Comparison of ENCODE assay signal across 1 cellular context in the genomic region with DNA sequence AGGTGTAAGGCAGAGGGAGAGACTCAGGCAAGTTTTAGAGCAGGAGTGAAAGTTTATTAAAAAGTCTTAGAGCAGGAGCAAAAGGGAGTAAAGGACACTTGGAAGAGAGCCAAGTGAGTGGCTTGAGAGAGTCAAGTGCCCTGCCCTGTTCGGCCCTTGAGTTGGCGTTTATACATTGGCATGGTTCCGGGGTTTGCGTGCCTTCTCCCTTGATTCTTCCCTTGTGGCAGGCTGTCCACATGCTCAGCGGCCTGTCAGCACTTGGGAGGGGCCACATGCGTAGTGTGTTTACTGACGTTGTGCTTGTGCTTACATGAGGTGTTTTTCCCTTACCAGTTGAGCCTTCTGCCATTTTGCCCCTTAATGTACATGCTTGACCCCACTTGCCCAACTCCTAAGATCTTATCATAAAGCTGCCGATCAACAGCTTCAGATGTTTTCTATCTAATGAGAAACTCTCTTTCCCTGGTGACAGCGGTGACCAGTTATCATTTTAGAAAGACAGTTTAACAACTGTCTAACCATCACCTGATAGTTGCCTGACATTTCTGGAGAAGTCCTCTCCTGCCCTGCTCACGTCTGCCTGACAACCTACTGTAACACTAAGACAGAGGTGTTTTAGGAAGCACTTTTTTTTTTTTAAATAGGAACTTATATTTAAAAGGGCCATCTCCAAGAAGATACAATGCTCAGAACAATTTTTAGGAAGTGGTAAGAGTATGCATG.
TF ChIP-seq lines count a peak whose summit lies in the region.

No MANE protein-coding gene starts in this region.

TF ChIP-seq in K562, 482 proteins besides CTCF, POLR2A, EP300 and RAD21:
- TF ChIP-seq CXXC5 (CRISPR knock-in tag; IDR thresholded peaks at IDR 0.05) (peak; percentile 37), HMBOX1 (IDR thresholded peaks at IDR 0.05) (peak; percentile 72), GATAD2A (IDR thresholded peaks at IDR 0.05) (no peak), DPF2 (IDR thresholded peaks at IDR 0.05) (0 out of 2 replicates have a peak, but pooled peaks have one; percentile 13), CEBPB (tag; IDR thresholded peaks at IDR 0.05) (0 out of 2 replicates have a peak, but pooled peaks have one; percentile 11), YY1 (IDR thresholded peaks at IDR 0.05; ENCODE audit: borderline replicate concordance in 1 of 3, control insufficient read depth in 1 of 3, extremely low read depth in 1 of 3, insufficient read depth in 3 of 3, insufficient read length in 1 of 3, insufficient replicate concordance in 2 of 3, low read depth in 1 of 3, low read length in 2 of 3) (peak in 1 of 3 experiments; percentile 21), ATF1 (CRISPR knock-in tag; IDR thresholded peaks at IDR 0.05) (no peak), ATF1 (tag; IDR thresholded peaks at IDR 0.05) (peak; percentile 64), MGA (IDR thresholded peaks at IDR 0.05) (peak; percentile 79), ZNF134 (CRISPR knock-in tag; conservative IDR thresholded peaks at IDR 0.05) (peak; percentile 25; the same call in 1 of the 2 replicates), ZNF431 (CRISPR knock-in tag; IDR thresholded peaks at IDR 0.05) (no peak), CREM (IDR thresholded peaks at IDR 0.05; ENCODE audit: low read depth) (0 out of 2 replicates have a peak, but pooled peaks have one; percentile 17), MEIS2 (IDR thresholded peaks at IDR 0.05; ENCODE audit: partially characterized antibody) (peak; percentile 39), CHAMP1 (IDR thresholded peaks at IDR 0.05) (0 out of 2 replicates have a peak, but pooled peaks have one; percentile 7), MYC (IDR thresholded peaks at IDR 0.05; ENCODE audit: low read depth, low read length) (0 out of 2 replicates have a peak, but pooled peaks have one; percentile 20), MYC (CRISPR knock-in tag; IDR thresholded peaks at IDR 0.05; ENCODE audit: borderline replicate concordance, low read depth) (no peak), NFIC (IDR thresholded peaks at IDR 0.05) (peak; percentile 81), ZNF699 (CRISPR knock-in tag; IDR thresholded peaks at IDR 0.05; ENCODE audit: insufficient replicate concordance) (no peak), EWSR1 (IDR thresholded peaks at IDR 0.05; ENCODE audit: borderline replicate concordance, low read depth, partially characterized antibody) (no peak), RFX7 (CRISPR knock-in tag; IDR thresholded peaks at IDR 0.05) (no peak), CBX3 (IDR thresholded peaks at IDR 0.05; ENCODE audit: borderline replicate concordance in 1 of 2, low read length in 2 of 2) (0 out of 3 replicates have a peak, but pooled peaks of 1 of the 2 experiments have one; percentile 29), EP400 (IDR thresholded peaks at IDR 0.05) (0 out of 2 replicates have a peak, but pooled peaks have one; percentile 8), L3MBTL2 (IDR thresholded peaks at IDR 0.05) (peak; percentile 70), MBD2 (IDR thresholded peaks at IDR 0.05; ENCODE audit: borderline replicate concordance, low read depth) (no peak), EHMT2 (IDR thresholded peaks at IDR 0.05) (peak; percentile 50; the same call in 1 of the 2 replicates)
- TF ChIP-seq, protein P1, sequence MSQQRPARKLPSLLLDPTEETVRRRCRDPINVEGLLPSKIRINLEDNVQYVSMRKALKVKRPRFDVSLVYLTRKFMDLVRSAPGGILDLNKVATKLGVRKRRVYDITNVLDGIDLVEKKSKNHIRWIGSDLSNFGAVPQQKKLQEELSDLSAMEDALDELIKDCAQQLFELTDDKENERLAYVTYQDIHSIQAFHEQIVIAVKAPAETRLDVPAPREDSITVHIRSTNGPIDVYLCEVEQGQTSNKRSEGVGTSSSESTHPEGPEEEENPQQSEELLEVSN (IDR thresholded peaks at IDR 0.05; ENCODE audit: borderline replicate concordance in 1 of 2, extremely low read depth in 1 of 2, insufficient read depth in 1 of 2, insufficient read length in 1 of 2, low read depth in 1 of 2, low read length in 1 of 2, poor library complexity in 1 of 2, severe bottlenecking in 1 of 2): peak; percentile 51 to 74
- TF ChIP-seq, protein P2, sequence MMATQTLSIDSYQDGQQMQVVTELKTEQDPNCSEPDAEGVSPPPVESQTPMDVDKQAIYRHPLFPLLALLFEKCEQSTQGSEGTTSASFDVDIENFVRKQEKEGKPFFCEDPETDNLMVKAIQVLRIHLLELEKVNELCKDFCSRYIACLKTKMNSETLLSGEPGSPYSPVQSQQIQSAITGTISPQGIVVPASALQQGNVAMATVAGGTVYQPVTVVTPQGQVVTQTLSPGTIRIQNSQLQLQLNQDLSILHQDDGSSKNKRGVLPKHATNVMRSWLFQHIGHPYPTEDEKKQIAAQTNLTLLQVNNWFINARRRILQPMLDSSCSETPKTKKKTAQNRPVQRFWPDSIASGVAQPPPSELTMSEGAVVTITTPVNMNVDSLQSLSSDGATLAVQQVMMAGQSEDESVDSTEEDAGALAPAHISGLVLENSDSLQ (IDR thresholded peaks at IDR 0.05): 0 out of 2 replicates have a peak, but pooled peaks have one; percentile 30
- TF ChIP-seq, protein P3, sequence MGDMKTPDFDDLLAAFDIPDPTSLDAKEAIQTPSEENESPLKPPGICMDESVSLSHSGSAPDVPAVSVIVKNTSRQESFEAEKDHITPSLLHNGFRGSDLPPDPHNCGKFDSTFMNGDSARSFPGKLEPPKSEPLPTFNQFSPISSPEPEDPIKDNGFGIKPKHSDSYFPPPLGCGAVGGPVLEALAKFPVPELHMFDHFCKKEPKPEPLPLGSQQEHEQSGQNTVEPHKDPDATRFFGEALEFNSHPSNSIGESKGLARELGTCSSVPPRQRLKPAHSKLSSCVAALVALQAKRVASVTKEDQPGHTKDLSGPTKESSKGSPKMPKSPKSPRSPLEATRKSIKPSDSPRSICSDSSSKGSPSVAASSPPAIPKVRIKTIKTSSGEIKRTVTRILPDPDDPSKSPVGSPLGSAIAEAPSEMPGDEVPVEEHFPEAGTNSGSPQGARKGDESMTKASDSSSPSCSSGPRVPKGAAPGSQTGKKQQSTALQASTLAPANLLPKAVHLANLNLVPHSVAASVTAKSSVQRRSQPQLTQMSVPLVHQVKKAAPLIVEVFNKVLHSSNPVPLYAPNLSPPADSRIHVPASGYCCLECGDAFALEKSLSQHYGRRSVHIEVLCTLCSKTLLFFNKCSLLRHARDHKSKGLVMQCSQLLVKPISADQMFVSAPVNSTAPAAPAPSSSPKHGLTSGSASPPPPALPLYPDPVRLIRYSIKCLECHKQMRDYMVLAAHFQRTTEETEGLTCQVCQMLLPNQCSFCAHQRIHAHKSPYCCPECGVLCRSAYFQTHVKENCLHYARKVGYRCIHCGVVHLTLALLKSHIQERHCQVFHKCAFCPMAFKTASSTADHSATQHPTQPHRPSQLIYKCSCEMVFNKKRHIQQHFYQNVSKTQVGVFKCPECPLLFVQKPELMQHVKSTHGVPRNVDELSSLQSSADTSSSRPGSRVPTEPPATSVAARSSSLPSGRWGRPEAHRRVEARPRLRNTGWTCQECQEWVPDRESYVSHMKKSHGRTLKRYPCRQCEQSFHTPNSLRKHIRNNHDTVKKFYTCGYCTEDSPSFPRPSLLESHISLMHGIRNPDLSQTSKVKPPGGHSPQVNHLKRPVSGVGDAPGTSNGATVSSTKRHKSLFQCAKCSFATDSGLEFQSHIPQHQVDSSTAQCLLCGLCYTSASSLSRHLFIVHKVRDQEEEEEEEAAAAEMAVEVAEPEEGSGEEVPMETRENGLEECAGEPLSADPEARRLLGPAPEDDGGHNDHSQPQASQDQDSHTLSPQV (IDR thresholded peaks at IDR 0.05): peak; percentile 68
